19 cellular contexts compared by ENCODE assay signal in genomic region chr16:19578378-19578851, GRCh38. TPM values are rescaled to one million over a fixed set of nuclear protein-coding genes. Genes with fewer than 3 reads are reported as not detected.
DNase-seq lines count a peak whose midpoint lies in the region; ATAC-seq, FAIRE-seq and TF ChIP-seq lines count a peak whose summit lies in the region.
"Had no signal": no experiment of that assay in that cellular context is flagged by ENCODE, and none has a peak within 500 bp of the region (broad histone marks: within the 10 kb centered on the region; RNA-seq: fewer than 3 reads in every experiment).

No MANE protein-coding gene starts in this region.

- no peak for ATAC-seq in HepG2
- ATAC-seq in right lobe of liver, result no peak
- ATAC-seq in aorta (ENCODE audit: low FRiP score), result peak; percentile 46
- no peak for ATAC-seq in GM18867 (IDR thresholded peaks at IDR 0.05; ENCODE audit: unreplicated experiment)
- no peak for ATAC-seq in GM18517 (IDR thresholded peaks at IDR 0.05; ENCODE audit: unreplicated experiment)
- ATAC-seq: A549; effector memory CD8-positive, alpha-beta T cell; Panc1; stimulated activated naive CD8-positive, alpha-beta T cell treated with anti-CD3 and anti-CD28 coated beads, Interleukin-15, Interleukin-2, amounts not matched to agents 100 U/mL and 50 U/mL, for 24 hours had no signal

- no peak for TF ChIP-seq POLR2A in HepG2 (IDR thresholded peaks at IDR 0.05; ENCODE audit: insufficient read depth in 1 of 2, low read depth in 2 of 2, low read length in 2 of 2)
- no peak for TF ChIP-seq POLR2A in right lobe of liver (IDR thresholded peaks at IDR 0.05)

- H3K36me3 ChIP-seq in HepG2 (replicated peaks in 1 of 2; ENCODE audit: control insufficient read depth in 1 of 2, insufficient read depth in 2 of 2, low read length in 2 of 2) (no peaks in the 10 kb centered on the region), right lobe of liver (peaks cover 0 to 64% (median 28%) of the 10 kb centered on the region in 4 donors), aorta (ENCODE audit: control insufficient read depth in 1 of 2, insufficient read depth in 2 of 2, low read length in 1 of 2) (peaks cover 4 to 22% of the 10 kb centered on the region in 2 donors)

- no peak for FAIRE-seq in HepG2 (lab: Jason Lieb, UNC)
- FAIRE-seq: A549, pancreas had no signal

- H2AFZ ChIP-seq in HepG2 (ENCODE audit: low read length), result no peak overlapping the region

- H3K27me3 Mint-ChIP-seq in nephron progenitor cell (ENCODE audit: low read depth, poor library complexity), result no peaks in the 10 kb centered on the region
- no peaks in the 10 kb centered on the region for H3K27me3 Mint-ChIP-seq in activated CD4-positive, alpha-beta T cell treated with anti-CD3 and anti-CD28 coated beads, Interleukin-2, amount 10 ng/mL, durations not matched to agents 24 days and 14 days
- H3K27me3 Mint-ChIP-seq: effector memory CD8-positive, alpha-beta T cell had no signal

- H3K9me3 ChIP-seq in HepG2 (ENCODE audit: low read length) (peaks cover 10% of the 10 kb centered on the region), right lobe of liver (no peaks in the 10 kb centered on the region), aorta (ENCODE audit: control insufficient read depth, low read length) (peaks cover 1% of the 10 kb centered on the region)
- H3K9me3 ChIP-seq: pancreas had no signal

- DNase-seq in HepG2 (ENCODE audit: low spot score) (no peak), right lobe of liver (no peak), fibroblast of pulmonary artery (ENCODE audit: low read depth) (peak; percentile 79), nephron progenitor cell (no peak), aorta (no peak)
- DNase-seq in activated CD4-positive, alpha-beta T cell treated with anti-CD3 and anti-CD28 coated beads, Interleukin-2, amount 10 ng/mL, durations not matched to agents 24 days and 14 days, result no peak
- DNase-seq: activated CD4-positive, alpha-beta T cell treated with anti-CD3 and anti-CD28 coated beads for 48 hours; activated naive CD4-positive, alpha-beta T cell treated with anti-CD3 and anti-CD28 coated beads for 36 hours; activated T-cell treated with anti-CD3 and anti-CD28 coated beads for 4 hours; effector memory CD8-positive, alpha-beta T cell; HFFc6; mesendoderm; NCI-H2029; pancreas; stimulated activated naive CD8-positive, alpha-beta T cell treated with anti-CD3 and anti-CD28 coated beads, Interleukin-15, Interleukin-2, amounts not matched to agents 100 U/mL and 50 U/mL, for 24 hours had no signal

- H3K4me3 ChIP-seq in HepG2 (replicated peaks in 1 of 3; ENCODE audit: insufficient read depth in 1 of 3, low read depth in 2 of 3, low read length in 3 of 3) (no peak overlapping the region), right lobe of liver (no peak overlapping the region), fibroblast of pulmonary artery (replicated peaks; ENCODE audit: low read depth, low read length) (no peak overlapping the region), aorta (ENCODE audit: low read length in 2 of 2) (no peak overlapping the region)
- H3K4me3 ChIP-seq: A549, pancreas had no signal

- WGBS in HepG2 (ENCODE audit: low lambda C conversion rate), result 53% methylated on average over 8 of the region's 8 CpGs
- 94% methylated on average over 8 of the region's 8 CpGs for WGBS in right lobe of liver (ENCODE audit: insufficient coverage, low coverage, low lambda C conversion rate, missing lambda C conversion rate)
- WGBS in aorta, 2 donors, result 85% methylated on average over 8 of the region's 8 CpGs

- no peak for TF ChIP-seq CTCF in HepG2 (CRISPR knock-in tag; IDR thresholded peaks at IDR 0.05)
- TF ChIP-seq CTCF in right lobe of liver (IDR thresholded peaks at IDR 0.05), result no peak
- no peak for TF ChIP-seq CTCF in fibroblast of pulmonary artery (IDR thresholded peaks at IDR 0.05; ENCODE audit: low read length, missing control alignments)
- no peak for TF ChIP-seq CTCF in nephron progenitor cell (IDR thresholded peaks at IDR 0.05)

- no peak overlapping the region for H3K4me3 Mint-ChIP-seq in nephron progenitor cell
- no peak overlapping the region for H3K4me3 Mint-ChIP-seq in activated CD4-positive, alpha-beta T cell treated with anti-CD3 and anti-CD28 coated beads, Interleukin-2, amount 10 ng/mL, durations not matched to agents 24 days and 14 days
- H3K4me3 Mint-ChIP-seq: activated naive CD4-positive, alpha-beta T cell treated with anti-CD3 and anti-CD28 coated beads for 36 hours; effector memory CD8-positive, alpha-beta T cell; HFFc6 had no signal

- intact Hi-C loops in HepG2 (cut with micrococcal nuclease; ENCODE audit: unreplicated experiment), result no loop called here
- intact Hi-C loops in right lobe of liver (cut with DNase I), result no loop called here
- intact Hi-C loops in aorta (cut with DNase I), result no loop called here
- intact Hi-C loops in activated CD4-positive, alpha-beta T cell treated with anti-CD3 and anti-CD28 coated beads, Interleukin-2, amount 10 ng/mL, durations not matched to agents 24 days and 14 days (cut with micrococcal nuclease), result no loop called here

- no peak overlapping the region for H3K4me2 ChIP-seq in HepG2 (ENCODE audit: low read depth, low read length)
- H3K4me2 ChIP-seq: A549 had no signal

- H3K36me3 Mint-ChIP-seq in nephron progenitor cell (ENCODE audit: low read depth), result peaks cover 90% of the 10 kb centered on the region
- peaks cover 61% of the 10 kb centered on the region for H3K36me3 Mint-ChIP-seq in activated CD4-positive, alpha-beta T cell treated with anti-CD3 and anti-CD28 coated beads, Interleukin-2, amount 10 ng/mL, durations not matched to agents 24 days and 14 days (ENCODE audit: low read depth)

- no peaks in the 10 kb centered on the region for H3K79me2 ChIP-seq in HepG2 (ENCODE audit: insufficient read depth, low read length)

- H3K9me3 Mint-ChIP-seq in nephron progenitor cell, result peaks cover 25% of the 10 kb centered on the region
- H3K9me3 Mint-ChIP-seq in activated CD4-positive, alpha-beta T cell treated with anti-CD3 and anti-CD28 coated beads, Interleukin-2, amount 10 ng/mL, durations not matched to agents 24 days and 14 days, result no peaks in the 10 kb centered on the region
- H3K9me3 Mint-ChIP-seq: effector memory CD8-positive, alpha-beta T cell; HFFc6 had no signal

- H3K4me1 ChIP-seq in HepG2 (ENCODE audit: insufficient read depth, low read length) (0 out of 2 replicates have a peak, but pooled peaks cover 6% of the 10 kb centered on the region), right lobe of liver (no peaks in the 10 kb centered on the region), aorta (ENCODE audit: control insufficient read depth in 1 of 2, insufficient read depth in 2 of 2, low read length in 2 of 2) (no peaks in the 10 kb centered on the region)
- H3K4me1 ChIP-seq: A549, pancreas had no signal

- in situ Hi-C loops in HepG2 (cut with HindIII; ENCODE audit: extremely low pct_ligation_motif_present, low pct_unique_long_range_greater_than_20kb), result loop anchor here (25.0 kb wide), 2 partner anchors 734 to 809 kb away; no protein-coding TSS in a partner anchor

- no peak for TF ChIP-seq RAD21 in HepG2 (CRISPR knock-in tag; IDR thresholded peaks at IDR 0.05)

- H3K9ac ChIP-seq in HepG2 (ENCODE audit: insufficient read depth, low read depth, low read length), result no peak overlapping the region

- H3K4me1 Mint-ChIP-seq in nephron progenitor cell, result no peaks in the 10 kb centered on the region
- H3K4me1 Mint-ChIP-seq in activated CD4-positive, alpha-beta T cell treated with anti-CD3 and anti-CD28 coated beads, Interleukin-2, amount 10 ng/mL, durations not matched to agents 24 days and 14 days, result no peaks in the 10 kb centered on the region

- H4K20me1 ChIP-seq in HepG2 (ENCODE audit: insufficient read depth, low read length), result no peaks in the 10 kb centered on the region

- CTCF ChIA-PET in HepG2 (lab: Yijun Ruan, JAX; ENCODE audit: low intra/inter-chr PET ratio, low total read pairs), result no interaction called here

- H3K27ac Mint-ChIP-seq in nephron progenitor cell, result peak overlapping the region; percentile 90
- no peak overlapping the region for H3K27ac Mint-ChIP-seq in activated CD4-positive, alpha-beta T cell treated with anti-CD3 and anti-CD28 coated beads, Interleukin-2, amount 10 ng/mL, durations not matched to agents 24 days and 14 days
- H3K27ac Mint-ChIP-seq: activated naive CD4-positive, alpha-beta T cell treated with anti-CD3 and anti-CD28 coated beads for 36 hours; effector memory CD8-positive, alpha-beta T cell; HFFc6 had no signal

- H3K27me3 ChIP-seq in HepG2 (ENCODE audit: control insufficient read depth in 1 of 2, insufficient read depth in 2 of 2, low read length in 2 of 2) (no peaks in the 10 kb centered on the region), right lobe of liver (no peaks in the 10 kb centered on the region), aorta (ENCODE audit: control insufficient read depth in 1 of 2, insufficient read depth in 2 of 2, low read length in 1 of 2) (no peaks in the 10 kb centered on the region)
- H3K27me3 ChIP-seq: pancreas had no signal

- POLR2A ChIA-PET in HepG2 (lab: Yijun Ruan, JAX), result no interaction called here

- BruUV-seq in HepG2 (replicated peaks; lab: Mats Ljungman, UMichigan), result no TSS peak

- TF ChIP-seq EP300 in HepG2 (IDR thresholded peaks at IDR 0.05; ENCODE audit: low read depth in 2 of 2, low read length in 2 of 2) (no peak), HepG2 (CRISPR knock-in tag; IDR thresholded peaks at IDR 0.05; ENCODE audit: borderline replicate concordance) (no peak)

- H3K27ac ChIP-seq in HepG2 (ENCODE audit: extremely low read length, insufficient read depth, low read length) (no peak overlapping the region), right lobe of liver (no peak overlapping the region), aorta (ENCODE audit: low read depth in 1 of 2, low read length in 2 of 2) (no peak overlapping the region)
- H3K27ac ChIP-seq: A549, pancreas had no signal

RNA-seq across cellular contexts. Expression of gene VPS35L, which starts 22.9 kb away (rescaled TPM):
- 0.97 and 1.4 TPM in 2 replicates for total RNA-seq in HepG2 (2016; rRNA removed; fragmentation: Illumina TruSeq; extraction: Trizol)
- 1.1 and 1.5 TPM in 2 replicates for total RNA-seq in HepG2 (2016; cell fraction: cytosol; rRNA removed; fragmentation: Illumina TruSeq; extraction: Trizol; ENCODE audit: low read depth)
- 0.76 and 1.1 TPM in 2 replicates for total RNA-seq in HepG2 (2016; cell fraction: insoluble cytoplasmic fraction; rRNA removed; fragmentation: Illumina TruSeq; extraction: Trizol)
- 1.9 and 2.0 TPM in 2 replicates for total RNA-seq in HepG2 (2016; cell fraction: membrane; rRNA removed; fragmentation: Illumina TruSeq; extraction: Trizol)
- total RNA-seq in HepG2 (2016; cell fraction: nucleus; rRNA removed; fragmentation: Illumina TruSeq; extraction: Trizol), result 1.5 and 1.6 TPM in 2 replicates
- 1.6 and 1.9 TPM in 2 replicates for polyA plus RNA-seq in HepG2 (2011; rRNA removed)
- 1.5 and 1.8 TPM in 2 replicates for polyA plus RNA-seq in HepG2 (2011; cell fraction: cytosol; rRNA removed)
- 2.1 and 2.7 TPM in 2 replicates for polyA plus RNA-seq in HepG2 (2011; cell fraction: nucleus; rRNA removed)
- polyA plus RNA-seq in HepG2 (2012), result 2.7 and 3.0 TPM in 2 replicates
- polyA plus RNA-seq in HepG2 (2016; cell fraction: cytosol; fragmentation: Illumina TruSeq; extraction: Trizol; ENCODE audit: low read depth), result 0.57 and 0.96 TPM in 2 replicates
- polyA plus RNA-seq in HepG2 (2016; cell fraction: insoluble cytoplasmic fraction; fragmentation: Illumina TruSeq; extraction: Trizol; ENCODE audit: low read depth), result 1.3 and 1.4 TPM in 2 replicates
- polyA plus RNA-seq in HepG2 (2016; cell fraction: membrane; fragmentation: Illumina TruSeq; extraction: Trizol; ENCODE audit: low read depth), result 1.2 and 1.5 TPM in 2 replicates
- 1.2 and 1.7 TPM in 2 replicates for polyA plus RNA-seq in HepG2 (2016; cell fraction: nucleus; fragmentation: Illumina TruSeq; extraction: Trizol; ENCODE audit: insufficient read depth, low read depth)
- polyA minus RNA-seq in HepG2 (2011; rRNA and poly(A)+ RNA removed; ENCODE audit: low replicate concordance), result 4.2 and 19.9 TPM in 2 replicates
- 1.2 and 3.5 TPM in 2 replicates for polyA minus RNA-seq in HepG2 (2011; cell fraction: cytosol; rRNA and poly(A)+ RNA removed)
- 5.8 and 9.1 TPM in 2 replicates for polyA minus RNA-seq in HepG2 (2011; cell fraction: nucleus; rRNA and poly(A)+ RNA removed)
- 10 to 100 TPM; 19.3 to 24.3 (median 20.4) TPM for total RNA-seq in right lobe of liver
- total RNA-seq in aorta, result 10 to 100 TPM; 48.8 to 66.8 TPM
- 10 to 100 TPM; 31.4 to 32.8 TPM for polyA plus RNA-seq in aorta
- total RNA-seq in activated CD4-positive, alpha-beta T cell treated with anti-CD3 and anti-CD28 coated beads, Interleukin-2, amount 10 ng/mL, durations not matched to agents 24 days and 14 days, result 37.8 and 41.9 TPM in 2 replicates

RNA-seq across cellular contexts. Expression of gene CCP110, which starts 54.7 kb away (rescaled TPM):
- total RNA-seq in HepG2 (2016; rRNA removed; fragmentation: Illumina TruSeq; extraction: Trizol) (11.1 and 19.9 TPM in 2 replicates), right lobe of liver (1 to 10 TPM; 2.6 to 5.6 (median 4.2) TPM), aorta (10 to 100 TPM; 13.0 to 26.2 TPM)
- 1.7 and 2.6 TPM in 2 replicates for total RNA-seq in HepG2 (2016; cell fraction: cytosol; rRNA removed; fragmentation: Illumina TruSeq; extraction: Trizol; ENCODE audit: low read depth)
- total RNA-seq in HepG2 (2016; cell fraction: insoluble cytoplasmic fraction; rRNA removed; fragmentation: Illumina TruSeq; extraction: Trizol), result 10.2 and 19.5 TPM in 2 replicates
- 7.1 and 7.9 TPM in 2 replicates for total RNA-seq in HepG2 (2016; cell fraction: membrane; rRNA removed; fragmentation: Illumina TruSeq; extraction: Trizol)
- 15.4 and 17.2 TPM in 2 replicates for total RNA-seq in HepG2 (2016; cell fraction: nucleus; rRNA removed; fragmentation: Illumina TruSeq; extraction: Trizol)
- polyA plus RNA-seq in HepG2 (2011; rRNA removed) (8.6 and 10.0 TPM in 2 replicates), aorta (10 to 100 TPM in 1 of 2 donors, 1 to 10 TPM in 1; 4.4 to 12.7 TPM)
- polyA plus RNA-seq in HepG2 (2011; cell fraction: cytosol; rRNA removed), result 3.3 and 5.1 TPM in 2 replicates
- polyA plus RNA-seq in HepG2 (2011; cell fraction: nucleus; rRNA removed), result 6.8 and 10.0 TPM in 2 replicates
- 17.7 and 18.2 TPM in 2 replicates for polyA plus RNA-seq in HepG2 (2012)
- 0.46 and 0.52 TPM in 2 replicates for polyA plus RNA-seq in HepG2 (2016; cell fraction: cytosol; fragmentation: Illumina TruSeq; extraction: Trizol; ENCODE audit: low read depth)
- 19.6 and 20.5 TPM in 2 replicates for polyA plus RNA-seq in HepG2 (2016; cell fraction: insoluble cytoplasmic fraction; fragmentation: Illumina TruSeq; extraction: Trizol; ENCODE audit: low read depth)
- polyA plus RNA-seq in HepG2 (2016; cell fraction: membrane; fragmentation: Illumina TruSeq; extraction: Trizol; ENCODE audit: low read depth), result 2.5 and 2.6 TPM in 2 replicates
- 23.8 and 24.5 TPM in 2 replicates for polyA plus RNA-seq in HepG2 (2016; cell fraction: nucleus; fragmentation: Illumina TruSeq; extraction: Trizol; ENCODE audit: insufficient read depth, low read depth)
- 3.5 and 5.4 TPM in 2 replicates for polyA minus RNA-seq in HepG2 (2011; rRNA and poly(A)+ RNA removed; ENCODE audit: low replicate concordance)
- polyA minus RNA-seq in HepG2 (2011; cell fraction: cytosol; rRNA and poly(A)+ RNA removed), result 7.8 and 8.1 TPM in 2 replicates
- polyA minus RNA-seq in HepG2 (2011; cell fraction: nucleus; rRNA and poly(A)+ RNA removed), result 18.4 and 23.4 TPM in 2 replicates
- total RNA-seq in activated CD4-positive, alpha-beta T cell treated with anti-CD3 and anti-CD28 coated beads, Interleukin-2, amount 10 ng/mL, durations not matched to agents 24 days and 14 days, result 25.4 and 31.7 TPM in 2 replicates

RNA-seq across cellular contexts. Expression of gene GDE1, which starts 56.5 kb away (rescaled TPM):
- 55.1 and 59.0 TPM in 2 replicates for total RNA-seq in HepG2 (2016; rRNA removed; fragmentation: Illumina TruSeq; extraction: Trizol)
- 52.9 and 57.5 TPM in 2 replicates for total RNA-seq in HepG2 (2016; cell fraction: cytosol; rRNA removed; fragmentation: Illumina TruSeq; extraction: Trizol; ENCODE audit: low read depth)
- total RNA-seq in HepG2 (2016; cell fraction: insoluble cytoplasmic fraction; rRNA removed; fragmentation: Illumina TruSeq; extraction: Trizol), result 45.6 and 63.3 TPM in 2 replicates
- 123 and 138 TPM in 2 replicates for total RNA-seq in HepG2 (2016; cell fraction: membrane; rRNA removed; fragmentation: Illumina TruSeq; extraction: Trizol)
- total RNA-seq in HepG2 (2016; cell fraction: nucleus; rRNA removed; fragmentation: Illumina TruSeq; extraction: Trizol), result 45.2 and 50.8 TPM in 2 replicates
- 35.9 and 38.9 TPM in 2 replicates for polyA plus RNA-seq in HepG2 (2011; rRNA removed)
- polyA plus RNA-seq in HepG2 (2011; cell fraction: cytosol; rRNA removed), result 27.6 and 46.5 TPM in 2 replicates
- 10.9 and 16.7 TPM in 2 replicates for polyA plus RNA-seq in HepG2 (2011; cell fraction: nucleus; rRNA removed)
- polyA plus RNA-seq in HepG2 (2012), result 89.0 and 119 TPM in 2 replicates
- polyA plus RNA-seq in HepG2 (2016; cell fraction: cytosol; fragmentation: Illumina TruSeq; extraction: Trizol; ENCODE audit: low read depth), result 80.4 and 81.8 TPM in 2 replicates
- polyA plus RNA-seq in HepG2 (2016; cell fraction: insoluble cytoplasmic fraction; fragmentation: Illumina TruSeq; extraction: Trizol; ENCODE audit: low read depth), result 50.5 and 58.3 TPM in 2 replicates
- polyA plus RNA-seq in HepG2 (2016; cell fraction: membrane; fragmentation: Illumina TruSeq; extraction: Trizol; ENCODE audit: low read depth), result 115 and 129 TPM in 2 replicates
- 61.2 and 70.9 TPM in 2 replicates for polyA plus RNA-seq in HepG2 (2016; cell fraction: nucleus; fragmentation: Illumina TruSeq; extraction: Trizol; ENCODE audit: insufficient read depth, low read depth)
- 12.3 and 18.4 TPM in 2 replicates for polyA minus RNA-seq in HepG2 (2011; rRNA and poly(A)+ RNA removed; ENCODE audit: low replicate concordance)
- 24.4 and 28.3 TPM in 2 replicates for polyA minus RNA-seq in HepG2 (2011; cell fraction: cytosol; rRNA and poly(A)+ RNA removed)
- 15.5 and 36.3 TPM in 2 replicates for polyA minus RNA-seq in HepG2 (2011; cell fraction: nucleus; rRNA and poly(A)+ RNA removed)
- 10 to 100 TPM; 19.1 to 30.5 (median 21.1) TPM for total RNA-seq in right lobe of liver
- total RNA-seq in aorta, result 10 to 100 TPM; 33.5 to 39.0 TPM
- 10 to 100 TPM; 42.7 to 55.0 TPM for polyA plus RNA-seq in aorta
- 25.2 and 28.7 TPM in 2 replicates for total RNA-seq in activated CD4-positive, alpha-beta T cell treated with anti-CD3 and anti-CD28 coated beads, Interleukin-2, amount 10 ng/mL, durations not matched to agents 24 days and 14 days
